In the genomic region with DNA sequence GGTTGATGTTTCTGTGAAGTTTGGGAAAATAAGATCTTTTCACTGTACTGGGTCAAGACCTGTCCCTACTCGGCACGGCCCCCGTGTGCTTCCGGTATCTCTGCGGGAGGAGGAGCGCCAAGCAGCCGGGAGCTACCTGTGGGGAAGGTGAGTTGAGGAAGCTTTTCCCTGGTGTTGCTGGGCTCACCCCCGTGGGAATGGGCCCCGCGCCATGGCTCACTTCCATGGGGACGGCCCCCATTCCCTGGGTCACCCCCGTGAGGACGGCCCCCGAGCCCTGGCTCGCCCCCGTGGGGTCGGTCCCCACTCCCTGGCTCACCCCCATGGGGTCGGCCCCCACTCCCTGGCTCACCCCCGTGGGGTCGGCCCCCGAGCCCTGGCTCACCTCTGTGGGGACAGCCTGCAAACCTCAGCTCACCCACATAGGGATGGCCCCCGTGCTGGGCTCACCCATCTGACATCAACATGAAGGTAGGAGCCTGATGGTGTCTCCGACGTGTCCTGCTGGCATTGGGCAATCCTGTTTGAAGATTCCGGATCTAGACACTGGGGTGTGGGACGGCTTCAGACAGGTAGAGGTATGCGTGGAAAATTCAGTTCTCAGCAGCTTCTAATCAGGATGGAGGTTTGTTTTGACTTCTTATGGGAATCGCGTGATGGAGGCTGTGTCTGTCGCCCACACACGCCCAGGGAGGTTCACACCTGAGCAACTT, we compare ENCODE assay signal across 10 cellular contexts. TPM values are rescaled to one million over a fixed set of nuclear protein-coding genes. Genes with fewer than 3 reads are reported as not detected.
A peak's percentile ranks its signal among the peaks of the same experiment; 100 is the strongest.
DNase-seq lines count a peak whose midpoint lies in the region; ATAC-seq and TF ChIP-seq lines count a peak whose summit lies in the region.
"Had no signal": no experiment of that assay in that cellular context is flagged by ENCODE, and none has a peak within 500 bp of the region (broad histone marks: within the 10 kb centered on the region; RNA-seq: fewer than 3 reads in every experiment).

No MANE protein-coding gene starts in this region.

- H3K9me3 Mint-ChIP-seq in activated naive CD8-positive, alpha-beta T cell (ENCODE audit: low read depth): no peaks in the 10 kb centered on the region
- H3K9me3 Mint-ChIP-seq in activated naive CD8-positive, alpha-beta T cell treated with anti-CD3 and anti-CD28 coated beads, Interleukin-2, amount 50 U/mL, for 24 hours: no peaks in the 10 kb centered on the region
- H3K9me3 Mint-ChIP-seq in activated CD8-positive, alpha-beta T cell treated with anti-CD3 and anti-CD28 coated beads for 36 hours: no peaks in the 10 kb centered on the region
- no peaks in the 10 kb centered on the region for H3K9me3 Mint-ChIP-seq in type B pancreatic cell

- H3K9me3 ChIP-seq in lower lobe of right lung: no peaks in the 10 kb centered on the region

- intact Hi-C loops in activated CD8-positive, alpha-beta T cell treated with anti-CD3 and anti-CD28 coated beads for 36 hours (cut with micrococcal nuclease): no loop called here
- intact Hi-C loops in lower lobe of right lung (cut with DNase I): no loop called here

- H3K36me3 Mint-ChIP-seq in activated naive CD8-positive, alpha-beta T cell: no peaks in the 10 kb centered on the region
- no peaks in the 10 kb centered on the region for H3K36me3 Mint-ChIP-seq in activated naive CD8-positive, alpha-beta T cell treated with anti-CD3 and anti-CD28 coated beads, Interleukin-2, amount 50 U/mL, for 24 hours (ENCODE audit: low read depth)
- H3K36me3 Mint-ChIP-seq in activated CD8-positive, alpha-beta T cell treated with anti-CD3 and anti-CD28 coated beads for 36 hours (ENCODE audit: low read depth): no peaks in the 10 kb centered on the region
- no peaks in the 10 kb centered on the region for H3K36me3 Mint-ChIP-seq in type B pancreatic cell

- H3K27me3 ChIP-seq in lower lobe of right lung (ENCODE audit: low read depth): peaks cover 39% of the 10 kb centered on the region

- ATAC-seq in activated naive CD8-positive, alpha-beta T cell treated with anti-CD3 and anti-CD28 coated beads, Interleukin-2, amount 50 U/mL, for 24 hours: no peak
- no peak for ATAC-seq in activated CD8-positive, alpha-beta T cell treated with anti-CD3 and anti-CD28 coated beads for 36 hours
- ATAC-seq in lower lobe of right lung (no peak), GM21619 (IDR thresholded peaks at IDR 0.05; ENCODE audit: unreplicated experiment) (no peak)

- DNase-seq in activated naive CD8-positive, alpha-beta T cell treated with anti-CD3 and anti-CD28 coated beads, Interleukin-2, amount 50 U/mL, for 24 hours: no peak
- no peak for DNase-seq in activated CD8-positive, alpha-beta T cell treated with anti-CD3 and anti-CD28 coated beads for 36 hours
- DNase-seq in lower lobe of right lung (no peak), type B pancreatic cell (ENCODE audit: extremely low spot score, unreplicated experiment) (no peak), DMS114 treated with DMSO at 0.1 percent for 48 hours (lab: John Stamatoyannopoulos, UW; ENCODE audit: unreplicated experiment) (no peak), islet precursor cell (no peak)
- DNase-seq: activated CD8-positive, alpha-beta memory T cell treated with anti-CD3 and anti-CD28 coated beads, Interleukin-2, amount 50 U/mL, for 48 hours had no signal

- peaks cover 25% of the 10 kb centered on the region for H3K27me3 Mint-ChIP-seq in activated naive CD8-positive, alpha-beta T cell
- peaks cover 55% of the 10 kb centered on the region for H3K27me3 Mint-ChIP-seq in activated naive CD8-positive, alpha-beta T cell treated with anti-CD3 and anti-CD28 coated beads, Interleukin-2, amount 50 U/mL, for 24 hours
- peaks cover 38% of the 10 kb centered on the region for H3K27me3 Mint-ChIP-seq in activated CD8-positive, alpha-beta T cell treated with anti-CD3 and anti-CD28 coated beads for 36 hours
- H3K27me3 Mint-ChIP-seq in type B pancreatic cell: peaks cover 39% of the 10 kb centered on the region

- CTCF ChIA-PET in activated CD8-positive, alpha-beta T cell treated with anti-CD3 and anti-CD28 coated beads for 36 hours (lab: Charles Lee): interaction anchor here (0.9 to 3.0 kb wide), 3 partner anchors 14 to 86 kb away, joined by 3 to 23 read pairs (median 4); no protein-coding TSS in a partner anchor

- H3K4me1 Mint-ChIP-seq in activated naive CD8-positive, alpha-beta T cell (ENCODE audit: low read depth): peaks cover 20% of the 10 kb centered on the region
- peaks cover 18% of the 10 kb centered on the region for H3K4me1 Mint-ChIP-seq in activated naive CD8-positive, alpha-beta T cell treated with anti-CD3 and anti-CD28 coated beads, Interleukin-2, amount 50 U/mL, for 24 hours
- peaks cover 15% of the 10 kb centered on the region for H3K4me1 Mint-ChIP-seq in activated CD8-positive, alpha-beta T cell treated with anti-CD3 and anti-CD28 coated beads for 36 hours (ENCODE audit: low read depth)
- peaks cover 26% of the 10 kb centered on the region for H3K4me1 Mint-ChIP-seq in type B pancreatic cell (ENCODE audit: unreplicated experiment)

- H3K36me3 ChIP-seq in lower lobe of right lung: no peaks in the 10 kb centered on the region

- TF ChIP-seq CTCF in activated CD8-positive, alpha-beta T cell treated with anti-CD3 and anti-CD28 coated beads for 36 hours (IDR thresholded peaks at IDR 0.05): no peak
- TF ChIP-seq CTCF in lower lobe of right lung (IDR thresholded peaks at IDR 0.05) (no peak), type B pancreatic cell (conservative IDR thresholded peaks at IDR 0.05) (no peak)

- peak overlapping the region; percentile 74 for H3K4me3 Mint-ChIP-seq in activated naive CD8-positive, alpha-beta T cell
- H3K4me3 Mint-ChIP-seq in activated naive CD8-positive, alpha-beta T cell treated with anti-CD3 and anti-CD28 coated beads, Interleukin-2, amount 50 U/mL, for 24 hours: no peak overlapping the region
- H3K4me3 Mint-ChIP-seq in activated CD8-positive, alpha-beta T cell treated with anti-CD3 and anti-CD28 coated beads for 36 hours: peak overlapping the region; percentile 61
- H3K4me3 Mint-ChIP-seq in type B pancreatic cell: peak overlapping the region; percentile 22

- H3K4me1 ChIP-seq in lower lobe of right lung: peaks cover 28% of the 10 kb centered on the region

- POLR2A ChIA-PET in activated CD8-positive, alpha-beta T cell treated with anti-CD3 and anti-CD28 coated beads for 36 hours (lab: Charles Lee): no interaction called here

- H3K27ac ChIP-seq in lower lobe of right lung: peak overlapping the region; percentile 46

- peak overlapping the region; percentile 47 for H3K4me3 ChIP-seq in lower lobe of right lung
- H3K4me3 ChIP-seq: GM12878 had no signal

- H3K27ac Mint-ChIP-seq in activated naive CD8-positive, alpha-beta T cell: no peak overlapping the region
- H3K27ac Mint-ChIP-seq in activated naive CD8-positive, alpha-beta T cell treated with anti-CD3 and anti-CD28 coated beads, Interleukin-2, amount 50 U/mL, for 24 hours: no peak overlapping the region
- no peak overlapping the region for H3K27ac Mint-ChIP-seq in activated CD8-positive, alpha-beta T cell treated with anti-CD3 and anti-CD28 coated beads for 36 hours
- H3K27ac Mint-ChIP-seq in type B pancreatic cell: no peak overlapping the region

RNA-seq across cellular contexts. Expression of gene LRCOL1, which starts 9.1 kb away (rescaled TPM):
- not detected for total RNA-seq in activated CD8-positive, alpha-beta T cell treated with anti-CD3 and anti-CD28 coated beads for 36 hours
- total RNA-seq in lower lobe of right lung (2.3 TPM), type B pancreatic cell (ENCODE audit: low replicate concordance) (not detected in 2 replicates)
- total RNA-seq: GM12878 had no signal

RNA-seq across cellular contexts. Expression of gene P2RX2, which starts 17.2 kb away (rescaled TPM):
- not detected for total RNA-seq in activated CD8-positive, alpha-beta T cell treated with anti-CD3 and anti-CD28 coated beads for 36 hours
- total RNA-seq in lower lobe of right lung (0.56 TPM), type B pancreatic cell (ENCODE audit: low replicate concordance) (2.8 and 5.4 TPM in 2 replicates)
- total RNA-seq: GM12878 had no signal
